19 cellular contexts compared by ENCODE assay signal in genomic region chr3:25339220-25339619, GRCh38.
A peak's percentile ranks its signal among the peaks of the same experiment; 100 is the strongest.
DNase-seq lines count a peak whose midpoint lies in the region; ATAC-seq, FAIRE-seq and TF ChIP-seq lines count a peak whose summit lies in the region.
"Had no signal": no experiment of that assay in that cellular context is flagged by ENCODE, and none has a peak within 500 bp of the region (broad histone marks: within the 10 kb centered on the region; RNA-seq: fewer than 3 reads in every experiment).

No MANE protein-coding gene starts in this region.

- no peaks in the 10 kb centered on the region for H3K9me1 ChIP-seq in K562 (ENCODE audit: control insufficient read depth, insufficient read depth, low read length)

- no peak overlapping the region for H3K4me2 ChIP-seq in K562 (ENCODE audit: insufficient read depth, low read length)
- H3K4me2 ChIP-seq: A549 had no signal

- peak; percentile 90 for DNase-seq in MV-4-11 (lab: John Stamatoyannopoulos, UW)
- no peak for DNase-seq in K562 (ENCODE audit: extremely low read depth in 1 of 4, low spot score in 3 of 4)
- no peak for DNase-seq in nephron progenitor cell
- DNase-seq in epidermal melanocyte (ENCODE audit: insufficient read length, low spot score), result no peak
- DNase-seq in GM03348 (ENCODE audit: low spot score), result no peak
- no peak for DNase-seq in NCI-H2171 (lab: John Stamatoyannopoulos, UW)
- no peak for DNase-seq in heart left ventricle
- DNase-seq: EL, GM23248, KG1, MG63, NCI-H1417 treated with DMSO at 0.1 percent for 48 hours, NCI-H2029, NCI-H510A, NCI-H82 had no signal

- H3K36me3 Mint-ChIP-seq in nephron progenitor cell (ENCODE audit: low read depth), result no peaks in the 10 kb centered on the region

- intact Hi-C loops in K562 (cut with micrococcal nuclease), result no loop called here
- intact Hi-C loops in heart left ventricle (cut with DNase I), result no loop called here

- TF ChIP-seq RAD21 in K562 (CRISPR knock-in tag; conservative IDR thresholded peaks at IDR 0.05 in 1 of 2, IDR thresholded peaks at IDR 0.05 in 1 of 2), result no peak

- TF ChIP-seq POLR2A in K562 (conservative IDR thresholded peaks at IDR 0.05) (no peak), heart left ventricle (IDR thresholded peaks at IDR 0.05) (no peak)

- H3K4me1 ChIP-seq in HEK293 (ENCODE audit: control insufficient read depth, insufficient read depth, low read length) (peaks cover 4% of the 10 kb centered on the region; the same call in 1 of the 2 replicates), K562 (replicated peaks in 1 of 2; ENCODE audit: control insufficient read depth in 2 of 2, insufficient read depth in 2 of 2, low read length in 2 of 2) (no peaks in the 10 kb centered on the region), heart left ventricle (no peaks in the 10 kb centered on the region)
- H3K4me1 ChIP-seq: A549 had no signal

- no TSS peak for BruUV-seq in K562 (replicated peaks; lab: Mats Ljungman, UMichigan)

- no peak overlapping the region for H2AFZ ChIP-seq in K562 (ENCODE audit: low read depth, low read length)
- H2AFZ ChIP-seq: GM23248 had no signal

- H3K9me3 ChIP-seq in HEK293 (ENCODE audit: control insufficient read depth, insufficient read depth, low read depth, low read length), result no peaks in the 10 kb centered on the region
- no peaks in the 10 kb centered on the region for H3K9me3 ChIP-seq in K562 (replicated peaks; ENCODE audit: control insufficient read depth, insufficient read depth, low read depth, low read length)
- no peaks in the 10 kb centered on the region for H3K9me3 ChIP-seq in heart left ventricle
- H3K9me3 ChIP-seq: A549, MG63 had no signal

- peaks cover 4% of the 10 kb centered on the region for H3K27me3 Mint-ChIP-seq in nephron progenitor cell (ENCODE audit: low read depth, poor library complexity)

- H4K20me1 ChIP-seq in K562 (replicated peaks; ENCODE audit: control insufficient read depth, insufficient read depth, low read length), result no peaks in the 10 kb centered on the region

- H3K27ac ChIP-seq in HEK293 (ENCODE audit: extremely low read depth, low read depth, low read length) (no peak overlapping the region), K562 (ENCODE audit: extremely low read depth, low read depth, low read length) (no peak overlapping the region), heart left ventricle (no peak overlapping the region)
- H3K27ac ChIP-seq: A549, C4-2B, GM23248 had no signal

- no peak for TF ChIP-seq EP300 in K562 (IDR thresholded peaks at IDR 0.05; ENCODE audit: low read length)

- H3K4me1 Mint-ChIP-seq in nephron progenitor cell, result peaks cover 72% of the 10 kb centered on the region

- H3K27me3 ChIP-seq in K562 (ENCODE audit: control insufficient read depth in 2 of 2, insufficient read depth in 2 of 2, low read length in 2 of 2) (no peaks in the 10 kb centered on the region), heart left ventricle (no peaks in the 10 kb centered on the region)
- H3K27me3 ChIP-seq: MG63 had no signal

- ATAC-seq in K562, result no peak
- no peak for ATAC-seq in heart left ventricle
- ATAC-seq: A549, HCT116 had no signal

- peak overlapping the region; percentile 2 for H3K27ac Mint-ChIP-seq in nephron progenitor cell

- 2% methylated on average over 9 of the region's 9 CpGs for WGBS in K562 (ENCODE audit: insufficient coverage, low coverage, missing lambda C conversion rate)
- 81 to 97% (median 90%) methylated on average over 9 of the region's 9 CpGs for WGBS in heart left ventricle, 4 donors

- in situ Hi-C loops in K562 (cut with MboI), result no loop called here

- FAIRE-seq in K562 (lab: Jason Lieb, UNC), result no peak
- FAIRE-seq: A549 had no signal

- TF ChIP-seq CTCF in HEK293 (tag by site-specific recombination; IDR thresholded peaks at IDR 0.05), result no peak
- TF ChIP-seq CTCF in K562 (IDR thresholded peaks at IDR 0.05 in 2 of 3, conservative IDR thresholded peaks at IDR 0.05 in 1 of 3; ENCODE audit: insufficient read depth in 2 of 3, low read depth in 1 of 3, low read length in 3 of 3), result no peak
- TF ChIP-seq CTCF in nephron progenitor cell (IDR thresholded peaks at IDR 0.05), result no peak
- TF ChIP-seq CTCF in heart left ventricle (IDR thresholded peaks at IDR 0.05), result no peak

- peaks cover 2% of the 10 kb centered on the region for H3K9me3 Mint-ChIP-seq in nephron progenitor cell

- no peaks in the 10 kb centered on the region for H3K79me2 ChIP-seq in K562 (ENCODE audit: control insufficient read depth, insufficient read depth, low read length)

- CTCF ChIA-PET in HEK293 (lab: Yijun Ruan, JAX), result no interaction called here
- CTCF ChIA-PET in K562 (lab: Yijun Ruan, JAX; ENCODE audit: low intra/inter-chr PET ratio), result no interaction called here

- no peak overlapping the region for H3K4me3 ChIP-seq in HEK293 (ENCODE audit: low read depth, low read length)
- H3K4me3 ChIP-seq in K562, result no peak overlapping the region
- H3K4me3 ChIP-seq in heart left ventricle, result no peak overlapping the region
- H3K4me3 ChIP-seq: A549, GM23248, MG63 had no signal

- H3K9ac ChIP-seq in K562 (ENCODE audit: insufficient read depth in 1 of 2, low read depth in 2 of 2, low read length in 2 of 2), result no peak overlapping the region
- H3K9ac ChIP-seq: GM23248 had no signal

- no peaks in the 10 kb centered on the region for H3K36me3 ChIP-seq in HEK293 (ENCODE audit: control insufficient read depth in 2 of 2, insufficient read depth in 1 of 2, low read length in 2 of 2)
- H3K36me3 ChIP-seq in K562 (ENCODE audit: control insufficient read depth, insufficient read depth, low read length), result no peaks in the 10 kb centered on the region
- no peaks in the 10 kb centered on the region for H3K36me3 ChIP-seq in heart left ventricle
- H3K36me3 ChIP-seq: MG63 had no signal

- POLR2A ChIA-PET in HEK293 (lab: Yijun Ruan, JAX), result no interaction called here
- POLR2A ChIA-PET in K562 (lab: Yijun Ruan, JAX), result interaction anchor here (0.8 kb wide), 1 partner anchor 11 kb away, joined by 3 read pairs; no protein-coding TSS in a partner anchor

- no peak overlapping the region for H3K4me3 Mint-ChIP-seq in nephron progenitor cell

TF ChIP-seq in HEK293, 187 proteins besides CTCF, POLR2A, EP300 and RAD21:
- TF ChIP-seq ZNF558 (tag by site-specific recombination; IDR thresholded peaks at IDR 0.05) (no peak), ZNF600 (tag by site-specific recombination; IDR thresholded peaks at IDR 0.05) (no peak), ZNF112 (tag by site-specific recombination; IDR thresholded peaks at IDR 0.05) (no peak), ZNF561 (tag by site-specific recombination; IDR thresholded peaks at IDR 0.05; ENCODE audit: borderline replicate concordance) (no peak), ZNF140 (tag by site-specific recombination; IDR thresholded peaks at IDR 0.05) (no peak), ZNF133 (tag by site-specific recombination; IDR thresholded peaks at IDR 0.05) (peak; percentile 76)

TF ChIP-seq in K562, 482 proteins besides CTCF, POLR2A, EP300 and RAD21:
- TF ChIP-seq ZBTB7A (IDR thresholded peaks at IDR 0.05; ENCODE audit: borderline replicate concordance, control insufficient read depth, low read depth, low read length) (no peak), NR3C1 (CRISPR knock-in tag; IDR thresholded peaks at IDR 0.05) (no peak)
- TF ChIP-seq, protein P1, sequence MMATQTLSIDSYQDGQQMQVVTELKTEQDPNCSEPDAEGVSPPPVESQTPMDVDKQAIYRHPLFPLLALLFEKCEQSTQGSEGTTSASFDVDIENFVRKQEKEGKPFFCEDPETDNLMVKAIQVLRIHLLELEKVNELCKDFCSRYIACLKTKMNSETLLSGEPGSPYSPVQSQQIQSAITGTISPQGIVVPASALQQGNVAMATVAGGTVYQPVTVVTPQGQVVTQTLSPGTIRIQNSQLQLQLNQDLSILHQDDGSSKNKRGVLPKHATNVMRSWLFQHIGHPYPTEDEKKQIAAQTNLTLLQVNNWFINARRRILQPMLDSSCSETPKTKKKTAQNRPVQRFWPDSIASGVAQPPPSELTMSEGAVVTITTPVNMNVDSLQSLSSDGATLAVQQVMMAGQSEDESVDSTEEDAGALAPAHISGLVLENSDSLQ (IDR thresholded peaks at IDR 0.05), result 0 out of 2 replicates have a peak, but pooled peaks have one; percentile 9
- TF ChIP-seq, protein P2, sequence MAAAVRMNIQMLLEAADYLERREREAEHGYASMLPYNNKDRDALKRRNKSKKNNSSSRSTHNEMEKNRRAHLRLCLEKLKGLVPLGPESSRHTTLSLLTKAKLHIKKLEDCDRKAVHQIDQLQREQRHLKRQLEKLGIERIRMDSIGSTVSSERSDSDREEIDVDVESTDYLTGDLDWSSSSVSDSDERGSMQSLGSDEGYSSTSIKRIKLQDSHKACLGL (CRISPR knock-in tag; IDR thresholded peaks at IDR 0.05; ENCODE audit: borderline replicate concordance, poor library complexity, severe bottlenecking), result no peak
- TF ChIP-seq, protein P3, sequence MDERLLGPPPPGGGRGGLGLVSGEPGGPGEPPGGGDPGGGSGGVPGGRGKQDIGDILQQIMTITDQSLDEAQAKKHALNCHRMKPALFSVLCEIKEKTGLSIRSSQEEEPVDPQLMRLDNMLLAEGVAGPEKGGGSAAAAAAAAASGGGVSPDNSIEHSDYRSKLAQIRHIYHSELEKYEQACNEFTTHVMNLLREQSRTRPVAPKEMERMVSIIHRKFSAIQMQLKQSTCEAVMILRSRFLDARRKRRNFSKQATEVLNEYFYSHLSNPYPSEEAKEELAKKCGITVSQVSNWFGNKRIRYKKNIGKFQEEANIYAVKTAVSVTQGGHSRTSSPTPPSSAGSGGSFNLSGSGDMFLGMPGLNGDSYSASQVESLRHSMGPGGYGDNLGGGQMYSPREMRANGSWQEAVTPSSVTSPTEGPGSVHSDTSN (CRISPR knock-in tag; IDR thresholded peaks at IDR 0.05; ENCODE audit: low read depth), result no peak
- TF ChIP-seq, protein P3 (tag; conservative IDR thresholded peaks at IDR 0.05; ENCODE audit: low read depth), result 0 out of 2 replicates have a peak, but pooled peaks have one; percentile 20
TF ChIP-seq in K562: peak in this region for 2.

Comparison
In these comparisons a context has a peak if more than half of its experiments do, and no peak if none do; other contexts are left out.
1. Of the 44 proteins assayed by ChIP-seq in both K562 and HEK293: peak only in K562: none; only in HEK293: ZNF133; in both: none; in neither: 43.